ENCODE assay signal across 17 cellular contexts in genomic region chr11:16186680-16187079, GRCh38.
"Had no signal": no experiment of that assay in that cellular context is flagged by ENCODE, and none has a peak within 500 bp of the region (broad histone marks: within the 10 kb centered on the region; RNA-seq: fewer than 3 reads in every experiment).

No MANE protein-coding gene starts in this region.

- H3K4me1 ChIP-seq: parathyroid adenoma, uterus had no signal

- H3K36me3 ChIP-seq: tibial artery, uterus had no signal

- ATAC-seq: activated CD8-positive, alpha-beta T cell treated with anti-CD3 and anti-CD28 coated beads, Interleukin-2, amount 10 ng/mL, durations not matched to agents 7 days and 5 days; foreskin keratinocyte; naive thymus-derived CD4-positive, alpha-beta T cell; stimulated activated naive B cell treated with anti-CD40 and anti-IgM and Interleukin-4, amounts not matched to agents 10 μg/mL and 1 μg/mL and 100 μg/mL, for 72 hours had no signal

- H3K9me3 ChIP-seq: tibial artery, uterus had no signal

- H3K27me3 ChIP-seq: foreskin keratinocyte, tibial artery, uterus had no signal

- H3K4me3 ChIP-seq: tibial artery, uterus had no signal

- H3K9ac ChIP-seq: parathyroid adenoma had no signal

- DNase-seq: activated B cell treated with CpG ODN at 0.5 μM for 24 hours; activated CD4-positive, alpha-beta T cell treated with anti-CD3 and anti-CD28 coated beads, Interleukin-2, amount 10 ng/mL, durations not matched to agents 24 days and 14 days; activated CD8-positive, alpha-beta memory T cell treated with anti-CD3 and anti-CD28 coated beads, Interleukin-2, amount 50 U/mL, for 4 hours; activated CD8-positive, alpha-beta T cell treated with anti-CD3 and anti-CD28 coated beads, Interleukin-2, amount 10 ng/mL, durations not matched to agents 7 days and 5 days; activated naive CD8-positive, alpha-beta T cell treated with anti-CD3 and anti-CD28 coated beads, Interleukin-2, amount 10 ng/mL, durations not matched to agents 7 days and 5 days; cerebellar nuclear complex; effector CD8-positive, alpha-beta T cell; foreskin keratinocyte; immature natural killer cell; naive thymus-derived CD4-positive, alpha-beta T cell; retina; stimulated activated CD4-positive, alpha-beta T cell treated with anti-CD3 and anti-CD28 coated beads, Interleukin-15, amount 100 ng/mL, for 24 hours; stimulated activated CD4-positive, alpha-beta T cell treated with anti-CD3 and anti-CD28 coated beads, Interleukin-4, amount 100 ng/mL, for 1 hour; stimulated activated naive B cell treated with anti-CD40 and anti-IgM and Interleukin-4, amounts not matched to agents 10 μg/mL and 1 μg/mL and 100 μg/mL, for 72 hours; tibial artery; uterus had no signal

- H3K27ac ChIP-seq: foreskin keratinocyte, parathyroid adenoma, tibial artery, uterus had no signal
